ENCODE assay signal across 8 cellular contexts in the genomic region with DNA sequence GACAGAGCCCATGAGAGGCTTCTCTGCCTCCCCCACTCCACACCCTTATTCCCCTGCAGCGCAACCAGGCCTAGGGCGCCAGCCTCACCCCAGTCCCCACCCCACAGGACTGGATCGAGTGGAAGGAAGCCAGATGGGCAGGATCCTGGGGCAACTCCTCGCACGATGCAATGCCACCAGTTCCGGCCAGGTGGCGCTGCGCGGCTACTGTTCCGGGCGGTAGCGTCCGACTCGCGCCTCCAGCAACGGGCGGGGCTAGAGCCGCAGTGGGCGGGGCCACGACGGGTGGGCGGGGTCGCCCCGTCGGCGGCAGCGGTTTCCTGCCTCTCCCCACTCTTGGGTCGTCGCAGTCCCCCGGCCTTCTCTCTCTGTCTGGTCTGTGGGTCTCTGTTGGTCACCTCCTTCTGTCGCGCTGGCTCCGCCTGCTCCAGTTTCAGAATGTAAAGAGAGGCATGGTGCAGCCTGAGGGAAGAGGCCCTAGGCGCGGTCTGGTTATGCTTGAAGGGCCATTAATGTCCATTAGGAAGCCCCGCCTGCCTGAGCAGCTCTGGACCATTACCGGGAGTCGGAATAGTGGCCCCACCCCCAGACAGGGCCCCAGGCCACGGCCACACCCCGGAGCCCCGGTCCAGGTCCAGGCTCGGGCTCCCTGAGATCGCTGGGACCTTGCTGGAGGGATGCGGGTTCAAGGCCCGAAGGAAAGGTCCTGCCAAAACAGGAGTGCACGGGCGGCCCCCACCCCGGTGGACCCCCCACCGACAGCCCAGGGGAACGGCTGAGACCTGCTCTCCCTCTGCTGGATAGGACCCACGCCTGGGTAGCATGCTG. TPM values are rescaled to one million over a fixed set of nuclear protein-coding genes. Genes with fewer than 3 reads are reported as not detected.
DNase-seq lines count a peak whose midpoint lies in the region; ATAC-seq and TF ChIP-seq lines count a peak whose summit lies in the region.

No MANE protein-coding gene starts in this region.

- H3K27me3 ChIP-seq in colonic mucosa: peaks cover 24% of the 10 kb centered on the region

- peak overlapping the region; percentile 57 for H3K27ac ChIP-seq in colonic mucosa

- H3K9me3 ChIP-seq in colonic mucosa: no peaks in the 10 kb centered on the region

- ATAC-seq in HG03060 (IDR thresholded peaks at IDR 0.05; ENCODE audit: low read depth, unreplicated experiment): peak; percentile 64

- H3K4me3 ChIP-seq in colonic mucosa: peak overlapping the region; percentile 27

- intact Hi-C loops in colonic mucosa (cut with DNase I): loop anchor here (5.0 to 10.0 kb wide), 2 partner anchors 61 to 119 kb away; no protein-coding TSS in a partner anchor

- H3K9ac ChIP-seq in colonic mucosa (ENCODE audit: low read depth in 2 of 2, low read length in 2 of 2): peak overlapping the region; percentile 50 to 68

- TF ChIP-seq CTCF in colonic mucosa (IDR thresholded peaks at IDR 0.05): peak; percentile 80

- peaks cover 12% of the 10 kb centered on the region for H3K4me1 ChIP-seq in colonic mucosa

- no peaks in the 10 kb centered on the region for H3K36me3 ChIP-seq in colonic mucosa

- DNase-seq in NCI-H2081 (lab: John Stamatoyannopoulos, UW) (peak; percentile 81 to 87), NCI-H2081 treated with DMSO at 0.1 percent for 48 hours (lab: John Stamatoyannopoulos, UW) (no peak), NCI-H345 (lab: John Stamatoyannopoulos, UW) (peak; percentile 88), colonic mucosa (peak; percentile 98), left kidney (ENCODE audit: low read depth, low spot score) (peak; percentile 95)
- DNase-seq in activated CD4-positive, alpha-beta T cell treated with anti-CD3 and anti-CD28 coated beads for 4 hours: peak; percentile 90 to 97
- peak; percentile 93 for DNase-seq in stimulated activated CD4-positive, alpha-beta T cell treated with anti-CD3 and anti-CD28 coated beads, Interleukin-1b, Interleukin-23, amount 100 ng/mL, for 48 hours

RNA-seq across cellular contexts. Expression of gene NHERF2, which starts 3.4 kb away (rescaled TPM):
- total RNA-seq in colonic mucosa: 10 to 100 TPM; 64.0 to 77.9 TPM

RNA-seq across cellular contexts. Expression of gene NPW, which starts 3.7 kb away (rescaled TPM):
- 1 to 10 TPM; 3.5 to 3.8 TPM for total RNA-seq in colonic mucosa

RNA-seq across cellular contexts. Expression of gene ZNF598, which starts 13.7 kb away (rescaled TPM):
- total RNA-seq in colonic mucosa: 10 to 100 TPM; 45.4 to 64.3 TPM

RNA-seq across cellular contexts. Expression of gene NTHL1, which starts 24.3 kb away (rescaled TPM):
- 10 to 100 TPM; 30.1 to 96.8 TPM for total RNA-seq in colonic mucosa

RNA-seq across cellular contexts. Expression of gene TSC2, which starts 24.5 kb away (rescaled TPM):
- 100 to 1,000 TPM in 1 of 2 donors, 10 to 100 TPM in 1; 75.3 to 143 TPM for total RNA-seq in colonic mucosa
